In the genomic region with DNA sequence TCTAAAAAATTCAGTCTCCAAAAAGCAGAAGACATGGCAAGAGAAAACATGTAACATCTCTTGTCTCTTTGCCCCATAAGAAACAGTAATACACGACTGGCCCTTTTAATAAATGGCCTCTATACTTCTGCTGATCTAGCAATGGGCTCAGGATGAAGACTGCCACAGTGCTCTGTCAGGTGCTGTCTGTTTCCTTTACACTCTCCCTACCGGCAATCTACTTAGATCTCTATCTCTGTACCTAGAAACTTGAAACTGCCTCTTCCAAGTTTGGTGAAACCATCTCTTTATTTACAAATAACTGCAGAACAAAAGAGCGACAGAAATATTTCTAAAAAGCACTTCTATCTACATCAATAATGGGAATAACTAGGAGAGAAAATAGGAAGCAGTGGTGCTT, we compare ENCODE assay signal across 17 cellular contexts.
DNase-seq lines count a peak whose midpoint lies in the region; ATAC-seq, FAIRE-seq and TF ChIP-seq lines count a peak whose summit lies in the region.
"Had no signal": no experiment of that assay in that cellular context is flagged by ENCODE, and none has a peak within 500 bp of the region (broad histone marks: within the 10 kb centered on the region; RNA-seq: fewer than 3 reads in every experiment).

No MANE protein-coding gene starts in this region.

- FAIRE-seq in keratinocyte (lab: Jason Lieb, UNC) (no peak), GM19239 (lab: Jason Lieb, UNC) (no peak)
- FAIRE-seq: GM12878, H1 had no signal

- 0 out of 3 replicates have a peak, but pooled peaks have one; percentile 35 for ATAC-seq in DND-41 (ENCODE audit: insufficient read depth, low read depth)
- ATAC-seq in WTC11, result 0 out of 2 replicates have a peak, but pooled peaks have one; percentile 24
- ATAC-seq: GM12878 had no signal

- H3F3A ChIP-seq in GM23248 (ENCODE audit: insufficient read depth), result no peaks in the 10 kb centered on the region

- H3K4me3 ChIP-seq in DND-41 (ENCODE audit: low read depth in 1 of 2, low read length in 2 of 2), result no peak overlapping the region
- no peak overlapping the region for H3K4me3 ChIP-seq in GM23248
- H3K4me3 ChIP-seq in keratinocyte (ENCODE audit: control insufficient read depth in 2 of 3, extremely low read depth in 1 of 3, insufficient read depth in 2 of 3, low read depth in 1 of 3, low read length in 3 of 3), result no peak overlapping the region
- no peak overlapping the region for H3K4me3 ChIP-seq in Caco-2 (ENCODE audit: low read depth, low read length)
- H3K4me3 ChIP-seq: GM12878 had no signal

- H3K4me1 ChIP-seq in DND-41 (ENCODE audit: insufficient read depth, low read length) (no peaks in the 10 kb centered on the region), GM23248 (ENCODE audit: insufficient read depth) (no peaks in the 10 kb centered on the region), keratinocyte (ENCODE audit: control insufficient read depth, extremely low read depth, insufficient read depth, low read length) (no peaks in the 10 kb centered on the region), Caco-2 (no peaks in the 10 kb centered on the region)

- CTCF ChIA-PET in WTC11 (lab: Charles Lee) (no interaction called here), Caco-2 (lab: Charles Lee) (no interaction called here)

- no peak for DNase-seq in DND-41
- no peak for DNase-seq in GM23248
- DNase-seq in WTC11 (ENCODE audit: low spot score), result no peak
- no peak for DNase-seq in keratinocyte (ENCODE audit: low read depth, low spot score)
- no peak for DNase-seq in Caco-2
- no peak for DNase-seq in GM19239 (ENCODE audit: insufficient read length, low spot score)
- no peak for DNase-seq in stimulated activated CD4-positive, alpha-beta T cell treated with anti-CD3 and anti-CD28 coated beads, Interleukin-2, amount 100 ng/mL, for 48 hours
- DNase-seq: C1 segment of cervical spinal cord; CD4-positive, alpha-beta memory T cell; COR-L47; DMS153; EL; GDM1; H7; HCEC 1CT had no signal

- H3K9ac ChIP-seq in DND-41 (ENCODE audit: low read depth, low read length) (no peak overlapping the region), GM23248 (no peak overlapping the region), keratinocyte (ENCODE audit: control insufficient read depth, extremely low read depth, insufficient read depth, low read length) (no peak overlapping the region)

- dilution Hi-C loops in keratinocyte (cut with MboI; ENCODE audit: extremely low pct_ligation_motif_present, low sequenced_read_pairs), result no loop called here

- H3K27ac ChIP-seq in DND-41 (ENCODE audit: low read length) (no peak overlapping the region), GM23248 (no peak overlapping the region), keratinocyte (ENCODE audit: control insufficient read depth, insufficient read depth, low read length) (no peak overlapping the region)

- H3K4me2 ChIP-seq in DND-41 (ENCODE audit: insufficient read depth, low read length) (no peak overlapping the region), GM23248 (ENCODE audit: unreplicated experiment) (no peak overlapping the region), keratinocyte (ENCODE audit: control insufficient read depth, extremely low read depth, insufficient read depth, low read depth, low read length) (no peak overlapping the region)

- 68 to 76% methylated on average over 3 of the region's 3 CpGs for WGBS in GM23248 (ENCODE audit: low coverage in 1 of 2, low lambda C conversion rate in 2 of 2, missing lambda C conversion rate in 2 of 2), 2 experiments

- H3K4me1 Mint-ChIP-seq in WTC11 (no peaks in the 10 kb centered on the region), Caco-2 (ENCODE audit: low read depth, unreplicated experiment) (no peaks in the 10 kb centered on the region)
- H3K4me1 Mint-ChIP-seq: CD4-positive, alpha-beta memory T cell had no signal

- H3K79me2 ChIP-seq in DND-41 (ENCODE audit: insufficient read depth, low read length), result no peaks in the 10 kb centered on the region
- no peaks in the 10 kb centered on the region for H3K79me2 ChIP-seq in GM23248 (ENCODE audit: insufficient read depth)
- no peaks in the 10 kb centered on the region for H3K79me2 ChIP-seq in keratinocyte (ENCODE audit: control insufficient read depth, insufficient read depth, low read length)

- no TSS peak for BruUV-seq in Caco-2 (replicated peaks; lab: Mats Ljungman, UMichigan)

- peaks cover 5% of the 10 kb centered on the region for H3K9me3 Mint-ChIP-seq in WTC11
- no peaks in the 10 kb centered on the region for H3K9me3 Mint-ChIP-seq in Caco-2 (ENCODE audit: unreplicated experiment)

- no peaks in the 10 kb centered on the region for H3K36me3 Mint-ChIP-seq in WTC11
- H3K36me3 Mint-ChIP-seq in Caco-2 (ENCODE audit: insufficient read depth, unreplicated experiment), result no peaks in the 10 kb centered on the region
- H3K36me3 Mint-ChIP-seq: CD4-positive, alpha-beta memory T cell had no signal

- no peaks in the 10 kb centered on the region for H3K9me1 ChIP-seq in keratinocyte (ENCODE audit: control insufficient read depth, extremely low read depth, insufficient read depth, low read length)

- POLR2A ChIA-PET in WTC11 (lab: Charles Lee), result no interaction called here
- POLR2A ChIA-PET in Caco-2 (lab: Charles Lee), result no interaction called here

- H3K9me2 ChIP-seq in GM23248 (ENCODE audit: insufficient read depth), result no peaks in the 10 kb centered on the region

- no peaks in the 10 kb centered on the region for H3K27me3 ChIP-seq in DND-41 (ENCODE audit: insufficient read depth, low read length, poor library complexity)
- no peaks in the 10 kb centered on the region for H3K27me3 ChIP-seq in GM23248 (replicated peaks; ENCODE audit: insufficient read depth)
- H3K27me3 ChIP-seq in keratinocyte (ENCODE audit: control insufficient read depth, extremely low read depth, insufficient read depth, low read length), result no peaks in the 10 kb centered on the region
- no peaks in the 10 kb centered on the region for H3K27me3 ChIP-seq in Caco-2 (replicated peaks; ENCODE audit: control insufficient read depth, insufficient read depth, low read length)

- H3K27me3 Mint-ChIP-seq in WTC11 (ENCODE audit: low read depth) (no peaks in the 10 kb centered on the region), Caco-2 (ENCODE audit: insufficient read depth, unreplicated experiment) (peaks cover 2% of the 10 kb centered on the region)
- H3K27me3 Mint-ChIP-seq: CD4-positive, alpha-beta memory T cell had no signal

- intact Hi-C loops in Caco-2 (cut with micrococcal nuclease; ENCODE audit: unreplicated experiment), result no loop called here

- H3K9me3 ChIP-seq in DND-41 (ENCODE audit: insufficient read depth, low read length, severe bottlenecking), result no peaks in the 10 kb centered on the region
- no peaks in the 10 kb centered on the region for H3K9me3 ChIP-seq in GM23248 (ENCODE audit: low read depth)
- no peaks in the 10 kb centered on the region for H3K9me3 ChIP-seq in keratinocyte (ENCODE audit: control insufficient read depth, low read depth, low read length)
- no peaks in the 10 kb centered on the region for H3K9me3 ChIP-seq in Caco-2

- H3K36me3 ChIP-seq in DND-41 (ENCODE audit: insufficient read depth, low read length), result no peaks in the 10 kb centered on the region
- H3K36me3 ChIP-seq in GM23248 (ENCODE audit: low read depth), result no peaks in the 10 kb centered on the region
- no peaks in the 10 kb centered on the region for H3K36me3 ChIP-seq in keratinocyte (ENCODE audit: control insufficient read depth in 2 of 2, extremely low read depth in 1 of 2, insufficient read depth in 2 of 2, low read length in 2 of 2)
- no peaks in the 10 kb centered on the region for H3K36me3 ChIP-seq in Caco-2 (ENCODE audit: control insufficient read depth, insufficient read depth, low read length)

- TF ChIP-seq CTCF in DND-41 (IDR thresholded peaks at IDR 0.05; ENCODE audit: borderline replicate concordance, extremely low read depth, low read length, poor library complexity, severe bottlenecking) (no peak), WTC11 (IDR thresholded peaks at IDR 0.05) (no peak), keratinocyte (optimal IDR thresholded peaks at IDR 0.05 in 1 of 3, IDR thresholded peaks at IDR 0.05 in 1 of 3, conservative IDR thresholded peaks at IDR 0.05 in 1 of 3; ENCODE audit: extremely low read depth in 1 of 3, insufficient read depth in 2 of 3, low read length in 3 of 3) (no peak), Caco-2 (IDR thresholded peaks at IDR 0.05; ENCODE audit: insufficient read depth in 1 of 2, low read depth in 1 of 2, low read length in 1 of 2, severe bottlenecking in 1 of 2, unreplicated experiment in 1 of 2) (no peak)

- no peak overlapping the region for H2AFZ ChIP-seq in DND-41 (ENCODE audit: low read depth, low read length)
- H2AFZ ChIP-seq in GM23248, result peak overlapping the region; percentile 34; the same call in 1 of the 2 replicates
- peak overlapping the region; percentile 40 for H2AFZ ChIP-seq in keratinocyte (ENCODE audit: control insufficient read depth, low read length)

- H3K27ac Mint-ChIP-seq in WTC11, result no peak overlapping the region
- H3K27ac Mint-ChIP-seq in Caco-2 (ENCODE audit: unreplicated experiment), result no peak overlapping the region
- H3K27ac Mint-ChIP-seq: CD4-positive, alpha-beta memory T cell had no signal

- H3K4me3 Mint-ChIP-seq in WTC11, result no peak overlapping the region
- H3K4me3 Mint-ChIP-seq in Caco-2 (ENCODE audit: unreplicated experiment), result no peak overlapping the region
- H3K4me3 Mint-ChIP-seq: CD4-positive, alpha-beta memory T cell had no signal

- H4K20me1 ChIP-seq in DND-41 (ENCODE audit: insufficient read depth, low read length), result no peaks in the 10 kb centered on the region
- H4K20me1 ChIP-seq in GM23248 (ENCODE audit: insufficient read depth), result no peaks in the 10 kb centered on the region
- no peaks in the 10 kb centered on the region for H4K20me1 ChIP-seq in keratinocyte (ENCODE audit: control insufficient read depth, extremely low read depth, insufficient read depth, low read length)

- in situ Hi-C loops in GM23248 (cut with MboI), result no loop called here

TF ChIP-seq in WTC11, 78 proteins besides CTCF, POLR2A, EP300 and RAD21:
- TF ChIP-seq KAT7 (CRISPR knock-in tag; IDR thresholded peaks at IDR 0.05; ENCODE audit: borderline replicate concordance) (no peak), RORB (CRISPR knock-in tag; IDR thresholded peaks at IDR 0.05) (no peak)
